19 cellular contexts compared by ENCODE assay signal in genomic region chr9:108521063-108521462, GRCh38.
DNase-seq lines count a peak whose midpoint lies in the region; ATAC-seq and TF ChIP-seq lines count a peak whose summit lies in the region.
"Had no signal": no experiment of that assay in that cellular context is flagged by ENCODE, and none has a peak within 500 bp of the region (broad histone marks: within the 10 kb centered on the region; RNA-seq: fewer than 3 reads in every experiment).

No MANE protein-coding gene starts in this region.

- H3K27ac Mint-ChIP-seq in HFFc6, result no peak overlapping the region
- H3K27ac Mint-ChIP-seq: brain; CD14-positive monocyte; endodermal cell; stimulated activated naive CD8-positive, alpha-beta T cell treated with anti-CD3 and anti-CD28 coated beads, Interleukin-15, amount 100 ng/mL, for 72 hours had no signal

- no peaks in the 10 kb centered on the region for H3K36me3 Mint-ChIP-seq in HFFc6 (ENCODE audit: low read depth)
- H3K36me3 Mint-ChIP-seq: brain, CD14-positive monocyte had no signal

- no peaks in the 10 kb centered on the region for H3K9me3 ChIP-seq in adipocyte (ENCODE audit: control insufficient read depth, low read length)
- no peaks in the 10 kb centered on the region for H3K9me3 ChIP-seq in OCI-LY7 (ENCODE audit: low read length)
- H3K9me3 ChIP-seq: pancreas had no signal

- H3K27me3 Mint-ChIP-seq in HFFc6 (ENCODE audit: insufficient read depth), result peaks cover 17% of the 10 kb centered on the region
- H3K27me3 Mint-ChIP-seq: stimulated activated naive CD8-positive, alpha-beta T cell treated with anti-CD3 and anti-CD28 coated beads, Interleukin-15, amount 100 ng/mL, for 72 hours had no signal

- DNase-seq in HFFc6 (peak; percentile 37), adipocyte (ENCODE audit: low read depth) (peak; percentile 68), fibroblast of pulmonary artery (ENCODE audit: low read depth) (peak; percentile 65), stromal cell of bone marrow (ENCODE audit: low read depth) (peak; percentile 57), OCI-LY7 (ENCODE audit: low spot score) (no peak)
- DNase-seq in activated effector memory CD4-positive, alpha-beta T cell treated with Interleukin-2 at 50 U/mL for 16 hours, result no peak
- DNase-seq: endodermal cell; NCI-H187; NCI-H524; pancreas; stimulated activated CD4-positive, alpha-beta T cell treated with anti-CD3 and anti-CD28 coated beads, Interleukin-12 subunit alpha, Interleukin-12 subunit beta, amount 100 ng/mL, for 4 hours; stimulated activated naive CD8-positive, alpha-beta T cell treated with anti-CD3 and anti-CD28 coated beads, Interleukin-15, amount 100 ng/mL, for 72 hours; SW 1271; WERI-Rb-1 had no signal

- BruUV-seq in OCI-LY7 (replicated peaks; lab: Mats Ljungman, UMichigan), result no TSS peak

- H2AFZ ChIP-seq in OCI-LY7 (ENCODE audit: low read length), result no peak overlapping the region

- CTCF ChIA-PET in OCI-LY7 (lab: Charles Lee; ENCODE audit: unreplicated experiment), result no interaction called here

- H3K4me3 ChIP-seq in adipocyte (ENCODE audit: low read length), result no peak overlapping the region
- no peak overlapping the region for H3K4me3 ChIP-seq in fibroblast of pulmonary artery (replicated peaks; ENCODE audit: low read depth, low read length)
- no peak overlapping the region for H3K4me3 ChIP-seq in OCI-LY7 (ENCODE audit: low read depth, low read length, poor library complexity, severe bottlenecking)
- H3K4me3 ChIP-seq: pancreas had no signal

- POLR2A ChIA-PET in OCI-LY7 (lab: Charles Lee), result no interaction called here

- H3K79me2 ChIP-seq in OCI-LY7 (ENCODE audit: insufficient read depth, low read depth, low read length), result no peaks in the 10 kb centered on the region

- no peak overlapping the region for H3K27ac ChIP-seq in OCI-LY7 (ENCODE audit: low read depth, low read length, poor library complexity, severe bottlenecking)
- H3K27ac ChIP-seq: pancreas, WERI-Rb-1 had no signal

- no peaks in the 10 kb centered on the region for H3K9me3 Mint-ChIP-seq in HFFc6
- H3K9me3 Mint-ChIP-seq: brain, endodermal cell had no signal

- no peak overlapping the region for H3K9ac ChIP-seq in adipocyte (ENCODE audit: low read length)

- H3K4me1 ChIP-seq in adipocyte (ENCODE audit: control insufficient read depth, insufficient read depth, low read length) (peaks cover 7% of the 10 kb centered on the region), OCI-LY7 (ENCODE audit: insufficient read depth, low read length, poor library complexity, severe bottlenecking) (no peaks in the 10 kb centered on the region)
- H3K4me1 ChIP-seq: pancreas had no signal

- H3K36me3 ChIP-seq in adipocyte (ENCODE audit: control insufficient read depth, insufficient read depth, low read length, severe bottlenecking), result no peaks in the 10 kb centered on the region
- no peaks in the 10 kb centered on the region for H3K36me3 ChIP-seq in OCI-LY7 (ENCODE audit: insufficient read depth, low read length)
- H3K36me3 ChIP-seq: pancreas, WERI-Rb-1 had no signal

- H3K27me3 ChIP-seq in adipocyte (replicated peaks; ENCODE audit: control insufficient read depth, insufficient read depth, low read length), result no peaks in the 10 kb centered on the region
- H3K27me3 ChIP-seq: pancreas had no signal

- no peak for ATAC-seq in HG02852 (IDR thresholded peaks at IDR 0.05; ENCODE audit: unreplicated experiment)
- ATAC-seq: HCT116; left lobe of liver; pancreas; stimulated activated naive CD8-positive, alpha-beta T cell treated with anti-CD3 and anti-CD28 coated beads, Interleukin-15, amount 100 ng/mL, for 72 hours had no signal

- no peak overlapping the region for H3K4me2 ChIP-seq in OCI-LY7 (ENCODE audit: low read length)

- H3K4me1 Mint-ChIP-seq in HFFc6 (ENCODE audit: low read depth), result peaks cover 13% of the 10 kb centered on the region
- H3K4me1 Mint-ChIP-seq: endodermal cell; stimulated activated naive CD8-positive, alpha-beta T cell treated with anti-CD3 and anti-CD28 coated beads, Interleukin-15, amount 100 ng/mL, for 72 hours had no signal

- no peak overlapping the region for H3K4me3 Mint-ChIP-seq in HFFc6
- H3K4me3 Mint-ChIP-seq: brain; CD14-positive monocyte; endodermal cell; stimulated activated naive CD8-positive, alpha-beta T cell treated with anti-CD3 and anti-CD28 coated beads, Interleukin-15, amount 100 ng/mL, for 72 hours had no signal

- no peaks in the 10 kb centered on the region for H3K9me2 ChIP-seq in OCI-LY7 (ENCODE audit: insufficient read depth, low read length)

- TF ChIP-seq CTCF in HFFc6 (IDR thresholded peaks at IDR 0.05) (no peak), fibroblast of pulmonary artery (IDR thresholded peaks at IDR 0.05; ENCODE audit: low read length, missing control alignments) (no peak), OCI-LY7 (conservative IDR thresholded peaks at IDR 0.05; ENCODE audit: low read length) (no peak)

- H4K20me1 ChIP-seq in OCI-LY7 (ENCODE audit: insufficient read depth, low read length), result no peaks in the 10 kb centered on the region

- intact Hi-C loops in OCI-LY7 (cut with micrococcal nuclease; ENCODE audit: unreplicated experiment), result no loop called here

Comparison
In these comparisons a context has a peak if more than half of its experiments do, and no peak if none do; other contexts are left out.
1. DNase-seq: peak in HFFc6 (single experiment), adipocyte (single experiment), fibroblast of pulmonary artery (single experiment) and stromal cell of bone marrow (single experiment); none in activated effector memory CD4-positive, alpha-beta T cell treated with Interleukin-2 at 50 U/mL for 16 hours (single experiment) and OCI-LY7 (single experiment).